ENCODE assay signal across 24 cellular contexts in the genomic region with DNA sequence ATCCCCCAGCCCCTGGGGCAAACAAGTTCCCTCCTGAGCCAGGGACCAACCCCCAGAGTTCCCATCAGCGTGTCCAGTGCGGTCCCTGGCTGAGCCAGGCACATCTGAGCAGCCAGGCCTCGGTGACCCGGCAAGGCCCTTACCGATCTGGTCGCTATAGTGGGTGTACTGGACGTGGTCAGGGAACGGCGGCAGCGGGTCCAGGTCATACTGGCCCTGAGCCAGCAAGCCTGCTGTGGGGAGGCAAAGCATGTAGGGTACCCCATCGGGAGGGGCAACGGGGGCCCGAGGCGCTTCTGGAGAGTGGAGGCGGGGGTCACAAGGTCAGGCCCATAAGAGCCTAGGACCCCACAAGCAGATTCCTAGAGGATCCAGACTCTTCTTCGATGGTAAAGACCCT. TPM values are rescaled to one million over a fixed set of nuclear protein-coding genes. Genes with fewer than 3 reads are reported as not detected.
"Had no signal": no experiment of that assay in that cellular context is flagged by ENCODE, and none has a peak within 500 bp of the region (broad histone marks: within the 10 kb centered on the region; RNA-seq: fewer than 3 reads in every experiment).

No MANE protein-coding gene starts in this region.

- H3K27me3 ChIP-seq: body of pancreas had no signal

- H3K4me3 Mint-ChIP-seq: activated CD8-positive, alpha-beta memory T cell treated with anti-CD3 and anti-CD28 coated beads, Interleukin-2, amount 10 ng/mL, durations not matched to agents 7 days and 5 days; activated naive CD4-positive, alpha-beta T cell treated with anti-CD3 and anti-CD28 coated beads, Interleukin-2, amount 50 U/mL, for 24 hours; activated T-cell treated with anti-CD3 and anti-CD28 coated beads, Interleukin-2, amount 50 U/mL, for 24 hours; activated T-helper 1 cell treated with anti-CD3 and anti-CD28 coated beads, Interleukin-12 subunit alpha, Interleukin-12 subunit beta, Interleukin-2, Interleukin-4 antibody, amounts not matched to agents 30 ng/mL and 10 ng/mL and 1 ng/mL, durations not matched to agents 14 hours and 24 hours and 36 hours; T-helper 1 cell treated with Interleukin-12 subunit alpha and Interleukin-12 subunit beta and Interleukin-4 antibody, amounts not matched to agents 30 μg/mL and 1 μg/mL, for 36 hours had no signal

- H3K4me3 ChIP-seq: body of pancreas had no signal

- H3K9me3 ChIP-seq: body of pancreas had no signal

- H3K27ac ChIP-seq: body of pancreas had no signal

- H3K9me3 Mint-ChIP-seq: activated naive CD4-positive, alpha-beta T cell treated with anti-CD3 and anti-CD28 coated beads, Interleukin-2, amount 50 U/mL, for 24 hours; activated T-cell treated with anti-CD3 and anti-CD28 coated beads, Interleukin-2, amount 50 U/mL, for 24 hours; activated T-helper 1 cell treated with anti-CD3 and anti-CD28 coated beads, Interleukin-12 subunit alpha, Interleukin-12 subunit beta, Interleukin-2, Interleukin-4 antibody, amounts not matched to agents 30 ng/mL and 10 ng/mL and 1 ng/mL, durations not matched to agents 14 hours and 24 hours and 36 hours; T-helper 1 cell treated with Interleukin-12 subunit alpha and Interleukin-12 subunit beta and Interleukin-4 antibody, amounts not matched to agents 30 μg/mL and 1 μg/mL, for 36 hours had no signal

- H3K27ac Mint-ChIP-seq: activated CD8-positive, alpha-beta memory T cell treated with anti-CD3 and anti-CD28 coated beads, Interleukin-2, amount 10 ng/mL, durations not matched to agents 7 days and 5 days; activated naive CD4-positive, alpha-beta T cell treated with anti-CD3 and anti-CD28 coated beads, Interleukin-2, amount 50 U/mL, for 24 hours; activated T-helper 1 cell treated with anti-CD3 and anti-CD28 coated beads, Interleukin-12 subunit alpha, Interleukin-12 subunit beta, Interleukin-2, Interleukin-4 antibody, amounts not matched to agents 30 ng/mL and 10 ng/mL and 1 ng/mL, durations not matched to agents 14 hours and 24 hours and 36 hours; T-helper 1 cell treated with Interleukin-12 subunit alpha and Interleukin-12 subunit beta and Interleukin-4 antibody, amounts not matched to agents 30 μg/mL and 1 μg/mL, for 36 hours had no signal

- DNase-seq: activated CD4-positive, alpha-beta T cell treated with anti-CD3 and anti-CD28 coated beads for 48 hours; activated CD4-positive, alpha-beta T cell treated with anti-CD3 and anti-CD28 coated beads, Interleukin-2, amount 50 U/mL, for 48 hours; activated CD4-positive, CD25-positive, alpha-beta regulatory T cell treated with anti-CD3 and anti-CD28 coated beads, Interleukin-2, amount 50 U/mL, for 72 hours; activated CD8-positive, alpha-beta memory T cell treated with anti-CD3 and anti-CD28 coated beads, Interleukin-2, amount 10 ng/mL, durations not matched to agents 7 days and 5 days; activated effector memory CD4-positive, alpha-beta T cell treated with Interleukin-2 at 50 U/mL for 16 hours; activated naive CD4-positive, alpha-beta T cell; activated T-cell treated with anti-CD3 and anti-CD28 coated beads, Interleukin-2, amount 50 U/mL, for 24 hours; body of pancreas; central memory CD4-positive, alpha-beta T cell; Kasumi-1; KBM-7; NCI-H1930; NCI-H2107; NCI-H2171 treated with DMSO at 0.1 percent for 48 hours; NCI-H226; NCI-H526; NCI-H82; NK-92 treated with Interleukin-12 subunit alpha and Interleukin-12 subunit beta, amount 100 ng/mL, for 24 hours; OCI-M1; RPMI8226; SHP77 had no signal

- H3K36me3 Mint-ChIP-seq: activated CD8-positive, alpha-beta memory T cell treated with anti-CD3 and anti-CD28 coated beads, Interleukin-2, amount 10 ng/mL, durations not matched to agents 7 days and 5 days; activated naive CD4-positive, alpha-beta T cell treated with anti-CD3 and anti-CD28 coated beads, Interleukin-2, amount 50 U/mL, for 24 hours had no signal

RNA-seq across cellular contexts. Expression of gene MFAP2, which starts 3.5 kb away (rescaled TPM):
- total RNA-seq: activated CD8-positive, alpha-beta memory T cell treated with anti-CD3 and anti-CD28 coated beads, Interleukin-2, amount 10 ng/mL, durations not matched to agents 7 days and 5 days; activated T-helper 1 cell treated with anti-CD3 and anti-CD28 coated beads, Interleukin-12 subunit alpha, Interleukin-12 subunit beta, Interleukin-2, Interleukin-4 antibody, amounts not matched to agents 30 ng/mL and 10 ng/mL and 1 ng/mL, durations not matched to agents 14 hours and 24 hours and 36 hours had no signal
